In genomic region chr10:130958981-130959751, GRCh38 we compare ENCODE assay signal across 28 cellular contexts.
"Had no signal": no experiment of that assay in that cellular context is flagged by ENCODE, and none has a peak within 500 bp of the region (broad histone marks: within the 10 kb centered on the region; RNA-seq: fewer than 3 reads in every experiment).

No MANE protein-coding gene starts in this region.

- H3K9me3 ChIP-seq: gastrocnemius medialis, heart left ventricle, left lung, neutrophil, thoracic aorta, tibial nerve, upper lobe of left lung had no signal

- H3K4me1 ChIP-seq: gastrocnemius medialis, heart left ventricle, left lung, parathyroid adenoma, tibial nerve, upper lobe of left lung had no signal

- H3K79me2 ChIP-seq: hepatocyte, parathyroid adenoma had no signal

- H3K4me3 Mint-ChIP-seq: natural killer cell had no signal

- H3K9me3 Mint-ChIP-seq: natural killer cell had no signal

- DNase-seq: dermis blood vessel endothelial cell; effector memory CD4-positive, alpha-beta T cell; foreskin fibroblast; gastrocnemius medialis; heart left ventricle; left cardiac atrium; left lung; mammary epithelial cell; mesendoderm; midbrain; natural killer cell; stimulated activated CD4-positive, alpha-beta T cell treated with anti-CD3 and anti-CD28 coated beads, Interleukin-12 subunit alpha, Interleukin-12 subunit beta, amount 100 ng/mL, for 4 hours; stimulated activated CD4-positive, alpha-beta T cell treated with anti-CD3 and anti-CD28 coated beads, Interleukin-1b, Interleukin-23, amount 100 ng/mL, for 48 hours; stimulated activated CD4-positive, alpha-beta T cell treated with anti-CD3 and anti-CD28 coated beads, Interleukin-4, amount 100 ng/mL, for 1 hour; stimulated activated CD8-positive, alpha-beta memory T cell treated with anti-CD3 and anti-CD28 coated beads, Interleukin-4, amount 100 ng/mL, for 48 hours; stimulated activated naive CD4-positive, alpha-beta T cell treated with Interleukin-2 at 50 U/mL for 16 hours; upper lobe of left lung had no signal

- H3K27ac ChIP-seq: coronary artery, gastrocnemius medialis, heart left ventricle, hepatocyte, left lung, neutrophil, parathyroid adenoma, thoracic aorta, tibial nerve, upper lobe of left lung had no signal

- ATAC-seq: gastrocnemius medialis, heart left ventricle, left cardiac atrium, left lung, natural killer cell, sciatic nerve had no signal

- H3K27me3 ChIP-seq: gastrocnemius medialis, neutrophil, tibial nerve, upper lobe of left lung had no signal

- H3K36me3 Mint-ChIP-seq: natural killer cell had no signal

- H3K4me2 ChIP-seq: hepatocyte, smooth muscle cell had no signal

- H3K4me1 Mint-ChIP-seq: natural killer cell had no signal

- H3K4me3 ChIP-seq: coronary artery, gastrocnemius medialis, heart left ventricle, hepatocyte, left lung, smooth muscle cell, thoracic aorta, tibial nerve, upper lobe of left lung had no signal

- H3K36me3 ChIP-seq: gastrocnemius medialis, heart left ventricle, left lung, neutrophil, thoracic aorta, tibial nerve, upper lobe of left lung had no signal

- H2AFZ ChIP-seq: hepatocyte, parathyroid adenoma had no signal

- FAIRE-seq: endometrium, urothelium cell line had no signal

- H3K27ac Mint-ChIP-seq: natural killer cell, progenitor cell of endocrine pancreas had no signal

- H3K9ac ChIP-seq: parathyroid adenoma had no signal
